In genomic region chr18:59904051-59904601, GRCh38 we compare ENCODE assay signal across 1 cellular context.
A peak's percentile ranks its signal among the peaks of the same experiment; 100 is the strongest.
TF ChIP-seq lines count a peak whose summit lies in the region.

No MANE protein-coding gene starts in this region.

TF ChIP-seq in HEK293, 187 proteins besides CTCF, POLR2A, EP300 and RAD21 (continued from another document):
- peak; percentile 65 for TF ChIP-seq PRDM6 (tag by site-specific recombination; IDR thresholded peaks at IDR 0.05)
- no peak for TF ChIP-seq ZNF184 (tag by site-specific recombination; IDR thresholded peaks at IDR 0.05)
- no peak for TF ChIP-seq ZSCAN16 (tag by site-specific recombination; IDR thresholded peaks at IDR 0.05)
- TF ChIP-seq, protein P1, sequence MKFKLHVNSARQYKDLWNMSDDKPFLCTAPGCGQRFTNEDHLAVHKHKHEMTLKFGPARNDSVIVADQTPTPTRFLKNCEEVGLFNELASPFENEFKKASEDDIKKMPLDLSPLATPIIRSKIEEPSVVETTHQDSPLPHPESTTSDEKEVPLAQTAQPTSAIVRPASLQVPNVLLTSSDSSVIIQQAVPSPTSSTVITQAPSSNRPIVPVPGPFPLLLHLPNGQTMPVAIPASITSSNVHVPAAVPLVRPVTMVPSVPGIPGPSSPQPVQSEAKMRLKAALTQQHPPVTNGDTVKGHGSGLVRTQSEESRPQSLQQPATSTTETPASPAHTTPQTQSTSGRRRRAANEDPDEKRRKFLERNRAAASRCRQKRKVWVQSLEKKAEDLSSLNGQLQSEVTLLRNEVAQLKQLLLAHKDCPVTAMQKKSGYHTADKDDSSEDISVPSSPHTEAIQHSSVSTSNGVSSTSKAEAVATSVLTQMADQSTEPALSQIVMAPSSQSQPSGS (tag by site-specific recombination; IDR thresholded peaks at IDR 0.05; ENCODE audit: low read depth), result no peak
- no peak for TF ChIP-seq ZNF266 (tag by site-specific recombination; IDR thresholded peaks at IDR 0.05; ENCODE audit: low read depth)
- no peak for TF ChIP-seq PRDM10 (tag by site-specific recombination; IDR thresholded peaks at IDR 0.05)
- TF ChIP-seq ZNF280C (tag by site-specific recombination; IDR thresholded peaks at IDR 0.05), result no peak
- TF ChIP-seq FEZF1 (tag by site-specific recombination; IDR thresholded peaks at IDR 0.05), result peak; percentile 68
- no peak for TF ChIP-seq PRDM1 (tag by site-specific recombination; IDR thresholded peaks at IDR 0.05)
- 0 out of 2 replicates have a peak, but pooled peaks have one; percentile 7 for TF ChIP-seq RBAK (tag by site-specific recombination; IDR thresholded peaks at IDR 0.05)
- TF ChIP-seq WT1 (tag by site-specific recombination; IDR thresholded peaks at IDR 0.05), result peak; percentile 75
- TF ChIP-seq PRDM4 (tag by site-specific recombination; IDR thresholded peaks at IDR 0.05), result peak; percentile 87
- TF ChIP-seq INSM2 (tag by site-specific recombination; IDR thresholded peaks at IDR 0.05), result peak; percentile 16; the same call in 1 of the 2 replicates
- TF ChIP-seq ZNF311 (tag by site-specific recombination; IDR thresholded peaks at IDR 0.05; ENCODE audit: borderline replicate concordance), result no peak
TF ChIP-seq in HEK293: peak in this region for 7.
